In genomic region chr9:120032639-120033038, GRCh38 we compare ENCODE assay signal across 13 cellular contexts.
A peak's percentile ranks its signal among the peaks of the same experiment; 100 is the strongest.
DNase-seq lines count a peak whose midpoint lies in the region; ATAC-seq and TF ChIP-seq lines count a peak whose summit lies in the region.
"Had no signal": no experiment of that assay in that cellular context is flagged by ENCODE, and none has a peak within 500 bp of the region (broad histone marks: within the 10 kb centered on the region; RNA-seq: fewer than 3 reads in every experiment).

No MANE protein-coding gene starts in this region.

- H3K27me3 ChIP-seq in SK-N-SH (ENCODE audit: insufficient read depth) (no peaks in the 10 kb centered on the region), H9 (ENCODE audit: insufficient read depth, low read length) (no peaks in the 10 kb centered on the region), SJCRH30 (peaks cover 6% of the 10 kb centered on the region; the same call in 1 of the 2 replicates), osteoblast (ENCODE audit: insufficient read depth, low read length) (no peaks in the 10 kb centered on the region), esophagus muscularis mucosa (no peaks in the 10 kb centered on the region)

- no peak overlapping the region for H4K5ac ChIP-seq in H9 (ENCODE audit: insufficient read length, low read depth, low read length)

- no peak overlapping the region for H2AK5ac ChIP-seq in H9 (ENCODE audit: insufficient read length, low read length)

- H2AFZ ChIP-seq in SK-N-SH (ENCODE audit: low read depth) (no peak overlapping the region), H9 (ENCODE audit: low read length) (no peak overlapping the region), osteoblast (ENCODE audit: low read length) (no peak overlapping the region)

- H3K36me3 ChIP-seq in SK-N-SH (replicated peaks in 1 of 2; ENCODE audit: control insufficient read depth in 1 of 2, insufficient read depth in 2 of 2, low read length in 1 of 2) (no peaks in the 10 kb centered on the region), SJCRH30 (no peaks in the 10 kb centered on the region), osteoblast (ENCODE audit: insufficient read depth, low read length) (no peaks in the 10 kb centered on the region), esophagus muscularis mucosa (no peaks in the 10 kb centered on the region)

- H3K4me1 ChIP-seq in SK-N-SH (ENCODE audit: control insufficient read depth in 1 of 2, insufficient read depth in 2 of 2, low read depth in 1 of 2, low read length in 1 of 2): peaks cover 0 to 8% of the 10 kb centered on the region in 2 experiments; a peak in 1 of 4 replicates
- peaks cover 5% of the 10 kb centered on the region; the same call in 1 of the 2 replicates for H3K4me1 ChIP-seq in H9 (ENCODE audit: insufficient read depth, low read length)
- H3K4me1 ChIP-seq in SJCRH30: no peaks in the 10 kb centered on the region
- H3K4me1 ChIP-seq in osteoblast (ENCODE audit: insufficient read depth, low read length): no peaks in the 10 kb centered on the region
- H3K4me1 ChIP-seq in esophagus muscularis mucosa: no peaks in the 10 kb centered on the region

- H3K79me1 ChIP-seq in H9 (ENCODE audit: insufficient read depth, low read depth, low read length, poor library complexity, severe bottlenecking): no peaks in the 10 kb centered on the region

- H3K4me3 Mint-ChIP-seq in H9: no peak overlapping the region

- no peak overlapping the region for H3K23ac ChIP-seq in H9 (ENCODE audit: insufficient read length, low read depth, low read length)

- H4K91ac ChIP-seq in H9 (ENCODE audit: insufficient read length, low read depth, low read length): no peak overlapping the region

- no peak overlapping the region for H3K27ac ChIP-seq in SK-N-SH (ENCODE audit: low read depth in 2 of 2, low read length in 1 of 2)
- no peak overlapping the region for H3K27ac ChIP-seq in H9 (ENCODE audit: insufficient read length, low read depth, low read length)
- no peak overlapping the region for H3K27ac ChIP-seq in SJCRH30
- no peak overlapping the region for H3K27ac ChIP-seq in osteoblast (ENCODE audit: low read depth, low read length)
- no peak overlapping the region for H3K27ac ChIP-seq in esophagus muscularis mucosa (replicated peaks in 1 of 4)
- H3K27ac ChIP-seq: coronary artery had no signal

- no peaks in the 10 kb centered on the region for H3K23me2 ChIP-seq in H9 (ENCODE audit: insufficient read length, low read depth, low read length, poor library complexity, severe bottlenecking)

- no peaks in the 10 kb centered on the region for H3K9me2 ChIP-seq in SK-N-SH

- no peaks in the 10 kb centered on the region for H3F3A ChIP-seq in SK-N-SH (replicated peaks; ENCODE audit: insufficient read depth)

- TF ChIP-seq POLR2A in esophagus muscularis mucosa (IDR thresholded peaks at IDR 0.05; ENCODE audit: low read depth): no peak

- POLR2A ChIA-PET in SK-N-SH (lab: Yijun Ruan, JAX): no interaction called here

- H4K8ac ChIP-seq in H9 (replicated peaks; ENCODE audit: insufficient read length, low read depth, low read length): no peak overlapping the region

- ATAC-seq in SK-N-SH treated with all-trans-retinoic acid at 6 μM for 48 hours (no peak), HG03571 (IDR thresholded peaks at IDR 0.05; ENCODE audit: unreplicated experiment) (no peak)

- H3K79me2 ChIP-seq in SK-N-SH (ENCODE audit: insufficient read depth): no peaks in the 10 kb centered on the region
- no peaks in the 10 kb centered on the region for H3K79me2 ChIP-seq in H9 (ENCODE audit: insufficient read depth, low read length)
- H3K79me2 ChIP-seq in osteoblast (ENCODE audit: insufficient read depth, low read length): no peaks in the 10 kb centered on the region

- H3T11ph ChIP-seq in H9 (ENCODE audit: low read length): no peak overlapping the region

- H2BK5ac ChIP-seq in H9 (ENCODE audit: insufficient read length, low read length): no peak overlapping the region

- TF ChIP-seq RAD21 in SK-N-SH (IDR thresholded peaks at IDR 0.05; ENCODE audit: low read length): peak; percentile 39

- no peaks in the 10 kb centered on the region for H3K27me3 Mint-ChIP-seq in H9 (ENCODE audit: low read depth)

- H2BK120ac ChIP-seq in H9 (ENCODE audit: low read depth, low read length, poor library complexity, severe bottlenecking): no peak overlapping the region

- H3K4me3 ChIP-seq in SK-N-SH (ENCODE audit: low read depth in 2 of 2, low read length in 1 of 2) (no peak overlapping the region), SJCRH30 (no peak overlapping the region), osteoblast (ENCODE audit: insufficient read depth, low read length) (no peak overlapping the region), esophagus muscularis mucosa (no peak overlapping the region)
- H3K4me3 ChIP-seq: coronary artery had no signal

- peaks cover 11% of the 10 kb centered on the region in 2 experiments for H3K4me1 Mint-ChIP-seq in H9

- H3K14ac ChIP-seq in H9 (ENCODE audit: insufficient read depth, low read length): no peak overlapping the region

- no peaks in the 10 kb centered on the region for H3K9me3 ChIP-seq in SK-N-SH
- no peaks in the 10 kb centered on the region for H3K9me3 ChIP-seq in H9 (ENCODE audit: control insufficient read depth, low read depth, low read length)
- H3K9me3 ChIP-seq in SJCRH30 (replicated peaks): no peaks in the 10 kb centered on the region
- no peaks in the 10 kb centered on the region for H3K9me3 ChIP-seq in osteoblast (ENCODE audit: low read depth, low read length)
- no peaks in the 10 kb centered on the region for H3K9me3 ChIP-seq in esophagus muscularis mucosa

- no peak overlapping the region for H3K9ac ChIP-seq in SK-N-SH
- no peak overlapping the region for H3K9ac ChIP-seq in H9 (ENCODE audit: extremely low read depth, insufficient read length, low read length)

- 75% methylated on average over 8 of the region's 9 CpGs for WGBS in SK-N-SH (ENCODE audit: low lambda C conversion rate)
- no CpG with 5 or more reads among the region's 9 CpGs for WGBS in H9 (ENCODE audit: extremely low coverage, insufficient read length, low lambda C conversion rate)
- 94% methylated on average over 9 of the region's 9 CpGs for WGBS in esophagus muscularis mucosa

- CTCF ChIA-PET in SK-N-SH (lab: Yijun Ruan, JAX): interaction anchor here (0.6 kb wide), 2 partner anchors 9 to 18 kb away, joined by 3 read pairs; no protein-coding TSS in a partner anchor

- no peak overlapping the region for H2BK20ac ChIP-seq in H9 (ENCODE audit: low read depth, low read length, poor library complexity, severe bottlenecking)

- no peak overlapping the region for H2BK15ac ChIP-seq in H9 (ENCODE audit: low read depth, low read length)

- H3K56ac ChIP-seq in H9 (ENCODE audit: insufficient read length, low read depth, low read length): no peak overlapping the region

- H3K9me3 Mint-ChIP-seq in H9: no peaks in the 10 kb centered on the region

- TF ChIP-seq CTCF in SK-N-SH (IDR thresholded peaks at IDR 0.05): peak; percentile 28; the same call in 1 of the 2 replicates
- peak; percentile 69 for TF ChIP-seq CTCF in H9 (conservative IDR thresholded peaks at IDR 0.05)
- TF ChIP-seq CTCF in osteoblast (IDR thresholded peaks at IDR 0.05; ENCODE audit: extremely low read depth, low read depth, low read length): peak; percentile 41
- peak in 1 of 3 experiments; percentile 26 for TF ChIP-seq CTCF in esophagus muscularis mucosa (IDR thresholded peaks at IDR 0.05)

- TF ChIP-seq EP300 in SK-N-SH (IDR thresholded peaks at IDR 0.05; ENCODE audit: borderline replicate concordance in 1 of 2, low read depth in 1 of 2, low read length in 1 of 2) (no peak), esophagus muscularis mucosa (IDR thresholded peaks at IDR 0.05) (no peak)

- H3K36me3 Mint-ChIP-seq in H9 (ENCODE audit: insufficient read depth in 1 of 3, low read depth in 3 of 3): no peaks in the 10 kb centered on the region

- H3K18ac ChIP-seq in H9 (ENCODE audit: insufficient read length, low read depth, low read length): no peak overlapping the region

- DNase-seq in SK-N-SH (peak; percentile 42), H9 (peak; percentile 52), SJCRH30 (peak; percentile 6 to 12), osteoblast (ENCODE audit: insufficient read length, low spot score, missing footprints) (no peak), DMS79 treated with DMSO at 0.1 percent for 48 hours (lab: John Stamatoyannopoulos, UW) (no peak), esophagus muscularis mucosa (ENCODE audit: extremely low spot score) (no peak)
- DNase-seq: activated T-cell treated with anti-CD3 and anti-CD28 coated beads, Interleukin-2, amount 50 U/mL, for 1 hour; H7; NCI-H1105 treated with DMSO at 0.1 percent for 48 hours; NCI-H446 had no signal

- H3K27ac Mint-ChIP-seq in H9: no peak overlapping the region; a peak in 1 of 7 replicates

- H3K4ac ChIP-seq in H9 (ENCODE audit: low read depth, low read length): no peak overlapping the region

- H4K20me1 ChIP-seq in SK-N-SH (ENCODE audit: insufficient read depth): no peaks in the 10 kb centered on the region
- no peaks in the 10 kb centered on the region for H4K20me1 ChIP-seq in H9 (ENCODE audit: control insufficient read depth, insufficient read depth, insufficient read length)
- H4K20me1 ChIP-seq in osteoblast (ENCODE audit: insufficient read depth, low read length): no peaks in the 10 kb centered on the region

- H3K4me2 ChIP-seq in SK-N-SH (no peak overlapping the region), H9 (ENCODE audit: insufficient read depth, insufficient read length, low read length) (no peak overlapping the region), osteoblast (ENCODE audit: insufficient read depth, low read length) (no peak overlapping the region)

- intact Hi-C loops in esophagus muscularis mucosa (cut with DNase I): no loop called here

- no peak overlapping the region for H2BK12ac ChIP-seq in H9 (ENCODE audit: insufficient read length, low read depth, low read length)

TF ChIP-seq in SK-N-SH, 30 proteins besides CTCF, POLR2A, EP300 and RAD21 (continues in another document):
- TF ChIP-seq GABPA (IDR thresholded peaks at IDR 0.05; ENCODE audit: low read depth) (no peak), USF1 (IDR thresholded peaks at IDR 0.05; ENCODE audit: borderline replicate concordance, low read depth) (no peak), FOXM1 (IDR thresholded peaks at IDR 0.05; ENCODE audit: low read depth) (no peak)

TF ChIP-seq in SK-N-SH treated with all-trans-retinoic acid at 6 μM for 48 hours, 23 proteins besides CTCF, POLR2A, EP300 and RAD21 (continues in another document):
- no peak for TF ChIP-seq TOX (CRISPR knock-in tag; IDR thresholded peaks at IDR 0.05; ENCODE audit: borderline replicate concordance)
- TF ChIP-seq OSR1 (CRISPR knock-in tag; IDR thresholded peaks at IDR 0.05): no peak
- TF ChIP-seq ARNTL (CRISPR knock-in tag; IDR thresholded peaks at IDR 0.05; ENCODE audit: borderline replicate concordance, low read depth): no peak
- TF ChIP-seq ZFP30 (CRISPR knock-in tag; IDR thresholded peaks at IDR 0.05): no peak
- no peak for TF ChIP-seq TCF4 (CRISPR knock-in tag; IDR thresholded peaks at IDR 0.05; ENCODE audit: borderline replicate concordance)
- no peak for TF ChIP-seq BACH2 (CRISPR knock-in tag; IDR thresholded peaks at IDR 0.05; ENCODE audit: borderline replicate concordance)
- TF ChIP-seq ZNF8 (CRISPR knock-in tag; IDR thresholded peaks at IDR 0.05): no peak
- no peak for TF ChIP-seq PPARA (CRISPR knock-in tag; IDR thresholded peaks at IDR 0.05; ENCODE audit: borderline replicate concordance)

Comparison
In these comparisons a context has a peak if more than half of its experiments do, and no peak if none do; other contexts are left out.
1. DNase-seq: peak in SK-N-SH (single experiment), H9 (single experiment) and SJCRH30 (2 of 2); none in osteoblast (single experiment), DMS79 treated with DMSO at 0.1 percent for 48 hours (single experiment) and esophagus muscularis mucosa (single experiment).